Comparison of ENCODE assay signal across 1 cellular context in genomic region chr10:11609492-11610093, GRCh38.
TF ChIP-seq lines count a peak whose summit lies in the region.

No MANE protein-coding gene starts in this region.

TF ChIP-seq in H1, 55 proteins besides CTCF, POLR2A, EP300 and RAD21 (continued from another document):
- TF ChIP-seq MAX (IDR thresholded peaks at IDR 0.05) (no peak), RBBP5 (IDR thresholded peaks at IDR 0.05; ENCODE audit: borderline replicate concordance, low read depth, low read length) (no peak), ASH2L (IDR thresholded peaks at IDR 0.05; ENCODE audit: low read length) (no peak)
